Comparison of ENCODE assay signal across 25 cellular contexts in the genomic region with DNA sequence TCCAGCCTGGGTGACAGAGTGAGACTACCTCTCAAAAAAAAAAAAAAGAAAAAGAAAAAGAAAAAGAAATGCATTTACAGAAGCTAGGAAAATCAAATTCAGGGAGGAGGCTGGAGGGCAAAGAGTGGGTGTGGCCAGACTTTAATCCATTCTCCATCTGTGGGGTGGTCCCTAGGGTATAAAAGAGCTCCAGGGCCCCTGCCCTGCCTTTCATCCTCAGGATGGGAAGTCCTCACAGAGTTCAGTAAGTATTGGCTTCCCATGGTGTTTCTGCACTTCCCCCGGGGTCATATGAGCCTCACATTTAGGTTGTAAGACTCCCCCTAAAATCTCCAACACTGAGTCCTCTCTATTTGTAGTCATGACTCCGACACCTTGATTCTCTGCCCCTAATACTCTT. TPM values are rescaled to one million over a fixed set of nuclear protein-coding genes. Genes with fewer than 3 reads are reported as not detected.
DNase-seq lines count a peak whose midpoint lies in the region; ATAC-seq, FAIRE-seq and TF ChIP-seq lines count a peak whose summit lies in the region.
"Had no signal": no experiment of that assay in that cellular context is flagged by ENCODE, and none has a peak within 500 bp of the region (broad histone marks: within the 10 kb centered on the region; RNA-seq: fewer than 3 reads in every experiment).

No MANE protein-coding gene starts in this region.

- DNase-seq in H7 (peak; percentile 70), WTC11 (ENCODE audit: low spot score) (peak; percentile 29), neural crest cell (ENCODE audit: low read depth, low spot score) (no peak), urothelium cell line (ENCODE audit: low spot score) (no peak), HCEC 1CT (no peak)
- DNase-seq: ACHN; BE2C; C1 segment of cervical spinal cord; CD4-positive, CD25-positive, alpha-beta regulatory T cell; CD8-positive, alpha-beta memory T cell; COR-L47; DMS 273 treated with DMSO at 0.1 percent for 48 hours; DMS53; DND-41; EL; GM23248; IMR-90 had no signal

- peaks cover 4% of the 10 kb centered on the region; the same call in 1 of the 2 replicates for H3K36me3 Mint-ChIP-seq in WTC11
- H3K36me3 Mint-ChIP-seq in neural crest cell (ENCODE audit: low read depth) = no peaks in the 10 kb centered on the region
- H3K36me3 Mint-ChIP-seq: CD4-positive, CD25-positive, alpha-beta regulatory T cell; CD8-positive, alpha-beta memory T cell had no signal

- H3K27ac Mint-ChIP-seq in WTC11 = peak overlapping the region; percentile 97
- peak overlapping the region; percentile 43 for H3K27ac Mint-ChIP-seq in neural crest cell (ENCODE audit: unreplicated experiment)
- H3K27ac Mint-ChIP-seq: CD4-positive, CD25-positive, alpha-beta regulatory T cell; CD8-positive, alpha-beta memory T cell had no signal

- no peak overlapping the region for H3K4me3 Mint-ChIP-seq in WTC11
- H3K4me3 Mint-ChIP-seq in neural crest cell = no peak overlapping the region
- H3K4me3 Mint-ChIP-seq: CD4-positive, CD25-positive, alpha-beta regulatory T cell; CD8-positive, alpha-beta memory T cell had no signal

- POLR2A ChIA-PET in WTC11 (lab: Charles Lee) = interaction anchor here (0.9 kb wide), 1 partner anchor 69 kb away, joined by 3 read pairs; no protein-coding TSS in a partner anchor

- no peak for FAIRE-seq in urothelium cell line (lab: Jason Lieb, UNC)
- FAIRE-seq: A204.1, G401.6, GM12891, GM19239, K562 had no signal

- TF ChIP-seq CTCF in WTC11 (IDR thresholded peaks at IDR 0.05) (no peak), neural crest cell (conservative IDR thresholded peaks at IDR 0.05) (no peak)

- CTCF ChIA-PET in WTC11 (lab: Charles Lee) = interaction anchor here (0.6 to 1.8 kb wide), 7 partner anchors 10 to 786 kb away, joined by 3 to 8 read pairs (median 3); no protein-coding TSS in a partner anchor

- H3K4me1 Mint-ChIP-seq in WTC11 (peaks cover 62% of the 10 kb centered on the region), neural crest cell (peaks cover 33% of the 10 kb centered on the region)
- H3K4me1 Mint-ChIP-seq: CD4-positive, CD25-positive, alpha-beta regulatory T cell; CD8-positive, alpha-beta memory T cell had no signal

- H3K27me3 Mint-ChIP-seq in WTC11 (ENCODE audit: low read depth) (no peaks in the 10 kb centered on the region), neural crest cell (ENCODE audit: low read depth) (no peaks in the 10 kb centered on the region)
- H3K27me3 Mint-ChIP-seq: CD4-positive, CD25-positive, alpha-beta regulatory T cell had no signal

- H3K4me3 ChIP-seq in H7 (ENCODE audit: insufficient read depth, low read depth, low read length) = no peak overlapping the region
- H3K4me3 ChIP-seq: GM23248, HAP-1, K562 had no signal

- H3K27me3 ChIP-seq in H7 (ENCODE audit: control insufficient read depth, insufficient read depth, low read length) = no peaks in the 10 kb centered on the region
- H3K27me3 ChIP-seq: BE2C had no signal

- H3K36me3 ChIP-seq in H7 (replicated peaks; ENCODE audit: control insufficient read depth, insufficient read depth, low read length) = no peaks in the 10 kb centered on the region
- H3K36me3 ChIP-seq: BE2C, HAP-1 had no signal

- no peak; the same call in 1 of the 2 replicates for ATAC-seq in WTC11
- ATAC-seq in HG03460 (IDR thresholded peaks at IDR 0.05; ENCODE audit: unreplicated experiment) = no peak
- ATAC-seq: K562 had no signal

- H3K9me3 Mint-ChIP-seq in WTC11 = 0 out of 2 replicates have a peak, but pooled peaks cover 3% of the 10 kb centered on the region
- H3K9me3 Mint-ChIP-seq in neural crest cell = no peaks in the 10 kb centered on the region

TF ChIP-seq in WTC11, 78 proteins besides CTCF, POLR2A, EP300 and RAD21:
- no peak for TF ChIP-seq NFATC4 (CRISPR knock-in tag; IDR thresholded peaks at IDR 0.05)
- 0 out of 2 replicates have a peak, but pooled peaks have one; percentile 17 for TF ChIP-seq SP1 (CRISPR knock-in tag; conservative IDR thresholded peaks at IDR 0.05)
TF ChIP-seq in WTC11: peak in this region for 1.

RNA-seq across cellular contexts. Expression of a gene that starts 33.0 kb away (rescaled TPM):
- total RNA-seq in H7 (2014; rRNA removed; shearing (Covaris generic)) = 0.59 TPM in 1 of 2 replicates, not detected in the other
- not detected in 3 replicates for total RNA-seq in WTC11 (2021)
- total RNA-seq in neural crest cell = not detected in 2 replicates
- total RNA-seq: CD4-positive, CD25-positive, alpha-beta regulatory T cell; CD8-positive, alpha-beta memory T cell; GM23248; HT1080; IMR-90; K562 had no signal

Comparison
In these comparisons a context has a peak if more than half of its experiments do, and no peak if none do; other contexts are left out.
1. DNase-seq: peak in H7 (single experiment) and WTC11 (single experiment); none in neural crest cell (single experiment), urothelium cell line (single experiment) and HCEC 1CT (single experiment).